ENCODE assay signal across 14 cellular contexts in the genomic region with DNA sequence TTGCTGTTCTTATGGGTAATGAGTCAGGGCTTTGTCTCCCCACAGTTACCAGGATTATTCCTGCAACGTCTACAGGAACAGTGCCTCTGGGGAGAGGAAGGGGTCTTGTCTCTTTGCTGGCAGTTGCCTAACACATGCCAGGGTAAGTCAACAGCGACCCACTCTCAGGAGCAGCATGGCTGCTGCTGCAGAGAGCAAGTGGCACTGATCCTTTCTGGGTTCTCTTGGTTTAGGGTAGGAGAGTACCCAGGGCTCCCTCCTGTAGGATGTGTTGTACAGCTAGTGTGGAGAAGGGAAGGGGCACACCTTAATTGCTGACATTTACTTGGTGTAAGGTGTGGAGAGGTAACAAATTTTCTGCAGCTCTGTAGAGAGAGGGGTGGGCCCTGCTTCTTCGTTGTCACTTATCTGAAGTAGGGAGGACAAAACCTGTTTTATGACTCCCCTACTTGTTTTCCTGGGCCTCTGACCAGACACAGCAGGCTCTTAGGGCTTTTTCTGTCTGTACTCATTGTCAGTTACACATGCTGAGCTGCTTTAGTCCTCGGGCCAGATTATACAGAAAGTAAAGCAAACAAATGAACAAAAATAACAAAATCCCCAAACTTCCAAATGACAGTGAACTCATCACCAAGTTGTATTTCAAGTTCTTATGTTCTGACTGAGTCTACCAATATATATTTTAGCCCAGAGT.
A peak's percentile ranks its signal among the peaks of the same experiment; 100 is the strongest.
DNase-seq lines count a peak whose midpoint lies in the region; ATAC-seq and TF ChIP-seq lines count a peak whose summit lies in the region.
"Had no signal": no experiment of that assay in that cellular context is flagged by ENCODE, and none has a peak within 500 bp of the region (broad histone marks: within the 10 kb centered on the region; RNA-seq: fewer than 3 reads in every experiment).

No MANE protein-coding gene starts in this region.

- H3K27ac Mint-ChIP-seq in brain = peak overlapping the region; percentile 43 to 92 (median 85)
- H3K27ac Mint-ChIP-seq: activated CD8-positive, alpha-beta T cell treated with anti-CD3 and anti-CD28 coated beads for 36 hours; activated naive CD4-positive, alpha-beta T cell treated with anti-CD3 and anti-CD28 coated beads, Interleukin-2, amount 50 U/mL, for 72 hours had no signal

- peaks cover 12% of the 10 kb centered on the region for H3K4me1 Mint-ChIP-seq in brain

- peaks cover 7 to 18% (median 10%) of the 10 kb centered on the region in 5 experiments for H3K9me3 Mint-ChIP-seq in brain

- H3K36me3 ChIP-seq in cardiac muscle cell (no peaks in the 10 kb centered on the region), left ventricle myocardium inferior (no peaks in the 10 kb centered on the region), mucosa of descending colon (ENCODE audit: low read depth) (no peaks in the 10 kb centered on the region)

- H3K4me3 Mint-ChIP-seq in brain = peak overlapping the region in 1 of 5 experiments; percentile 12
- H3K4me3 Mint-ChIP-seq: activated CD8-positive, alpha-beta T cell treated with anti-CD3 and anti-CD28 coated beads for 36 hours had no signal

- H3K4me3 ChIP-seq in cardiac muscle cell (no peak overlapping the region), left ventricle myocardium inferior (no peak overlapping the region), mucosa of descending colon (no peak overlapping the region)
- H3K4me3 ChIP-seq: K562 had no signal

- H3K27me3 Mint-ChIP-seq in brain = no peaks in the 10 kb centered on the region
- H3K27me3 Mint-ChIP-seq: activated CD8-positive, alpha-beta T cell treated with anti-CD3 and anti-CD28 coated beads for 36 hours had no signal

- intact Hi-C loops in left ventricle myocardium inferior (cut with micrococcal nuclease) (no loop called here), mucosa of descending colon (cut with DNase I, micrococcal nuclease) (no loop called here)

- peak overlapping the region; percentile 83 for H3K27ac ChIP-seq in cardiac muscle cell
- H3K27ac ChIP-seq in left ventricle myocardium inferior (replicated peaks) = no peak overlapping the region

- peaks cover 10% of the 10 kb centered on the region for H3K36me3 Mint-ChIP-seq in brain

- TF ChIP-seq CTCF in cardiac muscle cell (IDR thresholded peaks at IDR 0.05; ENCODE audit: low read depth, low read length) (no peak), left ventricle myocardium inferior (IDR thresholded peaks at IDR 0.05; ENCODE audit: borderline replicate concordance) (no peak), brain (conservative IDR thresholded peaks at IDR 0.05) (no peak), mucosa of descending colon (IDR thresholded peaks at IDR 0.05) (no peak)

- DNase-seq in cardiac muscle cell (ENCODE audit: low read depth in 1 of 2, low spot score in 1 of 2) (peak in 1 of 2 donors; percentile 19), left ventricle myocardium inferior (no peak), mucosa of descending colon (no peak)
- no peak for DNase-seq in activated CD4-positive, alpha-beta T cell treated with anti-CD3 and anti-CD28 coated beads, Interleukin-2, amount 50 U/mL, for 1 hour
- DNase-seq: activated CD8-positive, alpha-beta T cell treated with anti-CD3 and anti-CD28 coated beads for 36 hours; NCI-H774; stimulated activated CD4-positive, alpha-beta T cell treated with anti-CD3 and anti-CD28 coated beads, Interleukin-4, amount 100 ng/mL, for 24 hours; substantia nigra had no signal

- H3K27me3 ChIP-seq in cardiac muscle cell (no peaks in the 10 kb centered on the region), left ventricle myocardium inferior (ENCODE audit: low read depth) (no peaks in the 10 kb centered on the region)

- peak; percentile 43 for ATAC-seq in mucosa of descending colon
- no peak for ATAC-seq in GM18867 (IDR thresholded peaks at IDR 0.05; ENCODE audit: unreplicated experiment)
- ATAC-seq in GM21619 (IDR thresholded peaks at IDR 0.05; ENCODE audit: unreplicated experiment) = no peak
- no peak for ATAC-seq in HG02970 (IDR thresholded peaks at IDR 0.05; ENCODE audit: low FRiP score, unreplicated experiment)
- ATAC-seq: activated CD8-positive, alpha-beta T cell treated with anti-CD3 and anti-CD28 coated beads for 36 hours; activated naive CD4-positive, alpha-beta T cell treated with anti-CD3 and anti-CD28 coated beads, Interleukin-2, amount 50 U/mL, for 72 hours; K562 had no signal

- no peaks in the 10 kb centered on the region for H3K9me3 ChIP-seq in cardiac muscle cell (ENCODE audit: low read depth)
- H3K9me3 ChIP-seq in left ventricle myocardium inferior (replicated peaks) = no peaks in the 10 kb centered on the region
- H3K9me3 ChIP-seq in mucosa of descending colon = no peaks in the 10 kb centered on the region

- H3K4me1 ChIP-seq in cardiac muscle cell (ENCODE audit: low read depth) = peaks cover 5% of the 10 kb centered on the region
- no peaks in the 10 kb centered on the region for H3K4me1 ChIP-seq in left ventricle myocardium inferior
- peaks cover 12% of the 10 kb centered on the region for H3K4me1 ChIP-seq in mucosa of descending colon (ENCODE audit: low read depth)
